9 cellular contexts compared by ENCODE assay signal in genomic region chr4:154807042-154807630, GRCh38. TPM values are rescaled to one million over a fixed set of nuclear protein-coding genes. Genes with fewer than 3 reads are reported as not detected.
DNase-seq lines count a peak whose midpoint lies in the region; ATAC-seq and TF ChIP-seq lines count a peak whose summit lies in the region.
"Had no signal": no experiment of that assay in that cellular context is flagged by ENCODE, and none has a peak within 500 bp of the region (broad histone marks: within the 10 kb centered on the region; RNA-seq: fewer than 3 reads in every experiment).

No MANE protein-coding gene starts in this region.

- no peaks in the 10 kb centered on the region for H3K4me1 ChIP-seq in upper lobe of left lung
- H3K4me1 ChIP-seq: SJSA1 had no signal

- no peaks in the 10 kb centered on the region for H3K36me3 Mint-ChIP-seq in CD4-positive, alpha-beta T cell (ENCODE audit: low read depth)

- no peaks in the 10 kb centered on the region for H3K9me3 Mint-ChIP-seq in CD4-positive, alpha-beta T cell

- no peak overlapping the region for H3K4me3 Mint-ChIP-seq in CD4-positive, alpha-beta T cell

- no peak overlapping the region for H3K27ac ChIP-seq in CD4-positive, alpha-beta T cell (ENCODE audit: low read depth, low read length)
- H3K27ac ChIP-seq in upper lobe of left lung, result no peak overlapping the region
- H3K27ac ChIP-seq: SJSA1 had no signal

- H3K4me1 Mint-ChIP-seq in CD4-positive, alpha-beta T cell (ENCODE audit: low read depth), result no peaks in the 10 kb centered on the region

- POLR2A ChIA-PET in CD4-positive, alpha-beta T cell (lab: Charles Lee), result no interaction called here

- H3K4me3 ChIP-seq in upper lobe of left lung, result no peak overlapping the region
- H3K4me3 ChIP-seq: SJSA1 had no signal

- no peaks in the 10 kb centered on the region for H3K36me3 ChIP-seq in upper lobe of left lung
- H3K36me3 ChIP-seq: SJSA1 had no signal

- H3K27me3 ChIP-seq in CD4-positive, alpha-beta T cell (ENCODE audit: control insufficient read depth, insufficient read depth, low read length), result no peaks in the 10 kb centered on the region
- H3K27me3 ChIP-seq in upper lobe of left lung, result no peaks in the 10 kb centered on the region
- H3K27me3 ChIP-seq: SJSA1 had no signal

- CTCF ChIA-PET in CD4-positive, alpha-beta T cell (lab: Charles Lee), result no interaction called here

- no peak for DNase-seq in CD4-positive, alpha-beta T cell
- peak; percentile 28 for DNase-seq in SK-N-DZ (ENCODE audit: low spot score)
- peak; percentile 29 for DNase-seq in foreskin melanocyte
- no peak for DNase-seq in upper lobe of left lung
- no peak for DNase-seq in 8988T

- TF ChIP-seq POLR2A in upper lobe of left lung (IDR thresholded peaks at IDR 0.05), result no peak

- peak; percentile 38 for TF ChIP-seq CTCF in CD4-positive, alpha-beta T cell (IDR thresholded peaks at IDR 0.05)
- TF ChIP-seq CTCF in upper lobe of left lung (IDR thresholded peaks at IDR 0.05), result peak in 4 of 6 experiments; percentile 23 to 67 (median 52)

- intact Hi-C loops in CD4-positive, alpha-beta T cell (cut with DNase I, micrococcal nuclease), result loop anchor here in 1 of 2 experiments (5.0 to 10.0 kb wide), 2 partner anchors 568 to 980 kb away; partner anchors contain the start of gene MAP9

- no peak for ATAC-seq in CD4-positive, alpha-beta T cell (ENCODE audit: poor library complexity)
- ATAC-seq in GM18907 (IDR thresholded peaks at IDR 0.05; ENCODE audit: unreplicated experiment) (peak; percentile 88), HG03378 (IDR thresholded peaks at IDR 0.05; ENCODE audit: unreplicated experiment) (peak; percentile 81), upper lobe of left lung (ENCODE audit: low FRiP score in 2 of 2) (no peak), GM19452 (IDR thresholded peaks at IDR 0.05; ENCODE audit: unreplicated experiment) (no peak)

- peaks cover 14% of the 10 kb centered on the region for H3K27me3 Mint-ChIP-seq in CD4-positive, alpha-beta T cell

- no peak overlapping the region for H3K27ac Mint-ChIP-seq in CD4-positive, alpha-beta T cell

- TF ChIP-seq EP300 in upper lobe of left lung (IDR thresholded peaks at IDR 0.05), result no peak

- H3K9me3 ChIP-seq in CD4-positive, alpha-beta T cell (ENCODE audit: control insufficient read depth, low read length), result no peaks in the 10 kb centered on the region
- H3K9me3 ChIP-seq in upper lobe of left lung, result no peaks in the 10 kb centered on the region
- H3K9me3 ChIP-seq: SJSA1 had no signal

- 21% methylated on average over 3 of the region's 3 CpGs for WGBS in upper lobe of left lung, 2 donors

RNA-seq across cellular contexts. Expression of gene RBM46, which starts 26.1 kb away (rescaled TPM):
- not detected for total RNA-seq in CD4-positive, alpha-beta T cell
- not detected in 2 replicates for polyA plus RNA-seq in SK-N-DZ (2014; cell fraction: cytosol; rRNA removed)
- not detected in 2 replicates for polyA plus RNA-seq in SK-N-DZ (2014; cell fraction: nucleus; rRNA removed)
- total RNA-seq in upper lobe of left lung, result not detected
- total RNA-seq: SJSA1 had no signal

Comparison
In these comparisons a context has a peak if more than half of its experiments do, and no peak if none do; other contexts are left out.
1. ATAC-seq: peak in GM18907 (single experiment) and HG03378 (single experiment); none in CD4-positive, alpha-beta T cell (single experiment), upper lobe of left lung (0 of 2) and GM19452 (single experiment).
2. DNase-seq: peak in SK-N-DZ (single experiment) and foreskin melanocyte (single experiment); none in CD4-positive, alpha-beta T cell (0 of 10), upper lobe of left lung (0 of 2) and 8988T (single experiment).